20 cellular contexts compared by ENCODE assay signal in genomic region chr3:63559884-63560283, GRCh38.
"Had no signal": no experiment of that assay in that cellular context is flagged by ENCODE, and none has a peak within 500 bp of the region (broad histone marks: within the 10 kb centered on the region; RNA-seq: fewer than 3 reads in every experiment).

No MANE protein-coding gene starts in this region.

- H3K36me3 Mint-ChIP-seq: activated CD4-positive, alpha-beta memory T cell treated with anti-CD3 and anti-CD28 coated beads for 36 hours; activated naive CD8-positive, alpha-beta T cell; natural killer cell had no signal

- H3K9ac ChIP-seq: parathyroid adenoma had no signal

- H3K4me1 ChIP-seq: parathyroid adenoma, upper lobe of right lung had no signal

- H3K9me3 ChIP-seq: body of pancreas, neutrophil, upper lobe of right lung had no signal

- H3K79me2 ChIP-seq: parathyroid adenoma had no signal

- H3K4me1 Mint-ChIP-seq: activated B cell treated with CpG ODN at 0.5 μM for 24 hours, natural killer cell had no signal

- H3K27ac Mint-ChIP-seq: activated B cell treated with CpG ODN at 0.5 μM for 24 hours; activated CD4-positive, alpha-beta memory T cell treated with anti-CD3 and anti-CD28 coated beads for 36 hours; activated naive CD8-positive, alpha-beta T cell; activated T-helper 1 cell treated with anti-CD3 and anti-CD28 coated beads, Interleukin-12 subunit alpha, Interleukin-12 subunit beta, Interleukin-2, Interleukin-4 antibody, amounts not matched to agents 30 ng/mL and 10 ng/mL and 1 ng/mL, durations not matched to agents 14 hours and 24 hours and 36 hours; natural killer cell had no signal

- H3K27me3 ChIP-seq: body of pancreas, neutrophil, upper lobe of right lung had no signal

- DNase-seq: activated B cell treated with CpG ODN at 0.5 μM for 24 hours; activated CD4-positive, alpha-beta memory T cell treated with anti-CD3 and anti-CD28 coated beads for 36 hours; activated CD4-positive, alpha-beta T cell treated with anti-CD3 and anti-CD28 coated beads for 4 hours; activated gamma-delta T cell treated with Interleukin-2 at 50 U/mL for 16 hours; activated T-cell treated with anti-CD3 and anti-CD28 coated beads for 4 hours; amygdala; body of pancreas; mesendoderm; natural killer cell; retina; stimulated activated CD8-positive, alpha-beta memory T cell treated with anti-CD3 and anti-CD28 coated beads, Interleukin-4, amount 100 ng/mL, for 48 hours; stimulated activated naive CD4-positive, alpha-beta T cell; T-helper 1 cell; T-helper 9 cell; upper lobe of right lung had no signal

- ATAC-seq: body of pancreas, natural killer cell, upper lobe of right lung had no signal

- H2AFZ ChIP-seq: parathyroid adenoma had no signal

- H3K27me3 Mint-ChIP-seq: activated B cell treated with CpG ODN at 0.5 μM for 24 hours had no signal

- H3K4me3 Mint-ChIP-seq: activated B cell treated with CpG ODN at 0.5 μM for 24 hours; activated CD4-positive, alpha-beta memory T cell treated with anti-CD3 and anti-CD28 coated beads for 36 hours; activated naive CD8-positive, alpha-beta T cell; activated T-helper 1 cell treated with anti-CD3 and anti-CD28 coated beads, Interleukin-12 subunit alpha, Interleukin-12 subunit beta, Interleukin-2, Interleukin-4 antibody, amounts not matched to agents 30 ng/mL and 10 ng/mL and 1 ng/mL, durations not matched to agents 14 hours and 24 hours and 36 hours; natural killer cell had no signal

- H3K27ac ChIP-seq: body of pancreas, coronary artery, neutrophil, parathyroid adenoma, upper lobe of right lung had no signal

- H3K4me3 ChIP-seq: body of pancreas, coronary artery, upper lobe of right lung had no signal

- H3K9me3 Mint-ChIP-seq: activated CD4-positive, alpha-beta memory T cell treated with anti-CD3 and anti-CD28 coated beads for 36 hours; activated T-helper 1 cell treated with anti-CD3 and anti-CD28 coated beads, Interleukin-12 subunit alpha, Interleukin-12 subunit beta, Interleukin-2, Interleukin-4 antibody, amounts not matched to agents 30 ng/mL and 10 ng/mL and 1 ng/mL, durations not matched to agents 14 hours and 24 hours and 36 hours had no signal

- H3K36me3 ChIP-seq: neutrophil, upper lobe of right lung had no signal
